In genomic region chr1:82160903-82161302, GRCh38 we compare ENCODE assay signal across 17 cellular contexts.
A peak's percentile ranks its signal among the peaks of the same experiment; 100 is the strongest.
DNase-seq lines count a peak whose midpoint lies in the region; ATAC-seq lines count a peak whose summit lies in the region.
"Had no signal": no experiment of that assay in that cellular context is flagged by ENCODE, and none has a peak within 500 bp of the region (broad histone marks: within the 10 kb centered on the region; RNA-seq: fewer than 3 reads in every experiment).

No MANE protein-coding gene starts in this region.

- H3K36me3 Mint-ChIP-seq in activated CD4-positive, alpha-beta T cell treated with anti-CD3 and anti-CD28 coated beads, Interleukin-2, amount 10 ng/mL, durations not matched to agents 7 days and 5 days (ENCODE audit: low read depth), result no peaks in the 10 kb centered on the region
- H3K36me3 Mint-ChIP-seq in activated T-helper 1 cell treated with anti-CD3 and anti-CD28 coated beads, Interleukin-12 subunit alpha, Interleukin-12 subunit beta, Interleukin-2, Interleukin-4 antibody, amounts not matched to agents 30 ng/mL and 10 ng/mL and 1 ng/mL, durations not matched to agents 14 hours and 24 hours and 36 hours (ENCODE audit: low read depth), result no peaks in the 10 kb centered on the region
- H3K36me3 Mint-ChIP-seq: CD8-positive, alpha-beta memory T cell had no signal

- H3K27me3 Mint-ChIP-seq in activated CD4-positive, alpha-beta T cell treated with anti-CD3 and anti-CD28 coated beads, Interleukin-2, amount 10 ng/mL, durations not matched to agents 7 days and 5 days, result no peaks in the 10 kb centered on the region
- H3K27me3 Mint-ChIP-seq in activated T-helper 1 cell treated with anti-CD3 and anti-CD28 coated beads, Interleukin-12 subunit alpha, Interleukin-12 subunit beta, Interleukin-2, Interleukin-4 antibody, amounts not matched to agents 30 ng/mL and 10 ng/mL and 1 ng/mL, durations not matched to agents 14 hours and 24 hours and 36 hours (ENCODE audit: insufficient read depth), result peaks cover 2% of the 10 kb centered on the region
- H3K27me3 Mint-ChIP-seq: B cell; CD8-positive, alpha-beta memory T cell had no signal

- H3K4me3 Mint-ChIP-seq in activated CD4-positive, alpha-beta T cell treated with anti-CD3 and anti-CD28 coated beads, Interleukin-2, amount 10 ng/mL, durations not matched to agents 7 days and 5 days, result no peak overlapping the region
- peak overlapping the region; percentile 43 for H3K4me3 Mint-ChIP-seq in activated T-helper 1 cell treated with anti-CD3 and anti-CD28 coated beads, Interleukin-12 subunit alpha, Interleukin-12 subunit beta, Interleukin-2, Interleukin-4 antibody, amounts not matched to agents 30 ng/mL and 10 ng/mL and 1 ng/mL, durations not matched to agents 14 hours and 24 hours and 36 hours
- H3K4me3 Mint-ChIP-seq: activated naive CD4-positive, alpha-beta T cell treated with anti-CD3 and anti-CD28 coated beads for 36 hours had no signal

- peak overlapping the region; percentile 90 for H3K27ac Mint-ChIP-seq in activated CD4-positive, alpha-beta T cell treated with anti-CD3 and anti-CD28 coated beads, Interleukin-2, amount 10 ng/mL, durations not matched to agents 7 days and 5 days
- peak overlapping the region; percentile 35 for H3K27ac Mint-ChIP-seq in activated T-helper 1 cell treated with anti-CD3 and anti-CD28 coated beads, Interleukin-12 subunit alpha, Interleukin-12 subunit beta, Interleukin-2, Interleukin-4 antibody, amounts not matched to agents 30 ng/mL and 10 ng/mL and 1 ng/mL, durations not matched to agents 14 hours and 24 hours and 36 hours
- H3K27ac Mint-ChIP-seq: activated naive CD4-positive, alpha-beta T cell treated with anti-CD3 and anti-CD28 coated beads for 36 hours; B cell had no signal

- no peak for DNase-seq in activated CD4-positive, alpha-beta T cell treated with anti-CD3 and anti-CD28 coated beads, Interleukin-2, amount 10 ng/mL, durations not matched to agents 7 days and 5 days
- no peak for DNase-seq in activated CD4-positive, alpha-beta T cell treated with anti-CD3 and anti-CD28 coated beads for 1 hour
- no peak for DNase-seq in activated T-helper 1 cell treated with anti-CD3 and anti-CD28 coated beads, Interleukin-12 subunit alpha, Interleukin-12 subunit beta, Interleukin-2, Interleukin-4 antibody, amounts not matched to agents 30 ng/mL and 10 ng/mL and 1 ng/mL, durations not matched to agents 14 hours and 24 hours and 36 hours (ENCODE audit: low spot score)
- DNase-seq in retina, result peak; percentile 23
- DNase-seq: activated CD4-positive, alpha-beta T cell treated with anti-CD3 and anti-CD28 coated beads for 4 hours; activated T-cell treated with anti-CD3 and anti-CD28 coated beads, Interleukin-2, amount 50 U/mL, for 4 hours; brain microvascular endothelial cell; CD8-positive, alpha-beta memory T cell; GM23248; left ventricle myocardium superior; stimulated activated CD8-positive, alpha-beta memory T cell treated with anti-CD3 and anti-CD28 coated beads, Interleukin-4, amount 100 ng/mL, for 48 hours had no signal

- peak; percentile 43 for ATAC-seq in HG03432 (IDR thresholded peaks at IDR 0.05; ENCODE audit: unreplicated experiment)
- ATAC-seq in GM19035 (IDR thresholded peaks at IDR 0.05; ENCODE audit: unreplicated experiment), result no peak
- no peak for ATAC-seq in HG03571 (IDR thresholded peaks at IDR 0.05; ENCODE audit: unreplicated experiment)
- no peak for ATAC-seq in GM21619 (IDR thresholded peaks at IDR 0.05; ENCODE audit: unreplicated experiment)
- ATAC-seq: activated T-cell treated with anti-CD3 and anti-CD28 coated beads, Interleukin-2, amount 50 U/mL, for 4 hours; left ventricle myocardium superior had no signal

- peaks cover 24% of the 10 kb centered on the region for H3K4me1 Mint-ChIP-seq in activated CD4-positive, alpha-beta T cell treated with anti-CD3 and anti-CD28 coated beads, Interleukin-2, amount 10 ng/mL, durations not matched to agents 7 days and 5 days
- peaks cover 27% of the 10 kb centered on the region for H3K4me1 Mint-ChIP-seq in activated T-helper 1 cell treated with anti-CD3 and anti-CD28 coated beads, Interleukin-12 subunit alpha, Interleukin-12 subunit beta, Interleukin-2, Interleukin-4 antibody, amounts not matched to agents 30 ng/mL and 10 ng/mL and 1 ng/mL, durations not matched to agents 14 hours and 24 hours and 36 hours (ENCODE audit: low read depth)

- intact Hi-C loops in activated T-helper 1 cell treated with anti-CD3 and anti-CD28 coated beads, Interleukin-12 subunit alpha, Interleukin-12 subunit beta, Interleukin-2, Interleukin-4 antibody, amounts not matched to agents 30 ng/mL and 10 ng/mL and 1 ng/mL, durations not matched to agents 14 hours and 24 hours and 36 hours (cut with micrococcal nuclease), result no loop called here

- H3K9me3 Mint-ChIP-seq in activated CD4-positive, alpha-beta T cell treated with anti-CD3 and anti-CD28 coated beads, Interleukin-2, amount 10 ng/mL, durations not matched to agents 7 days and 5 days, result no peaks in the 10 kb centered on the region
- no peaks in the 10 kb centered on the region for H3K9me3 Mint-ChIP-seq in activated T-helper 1 cell treated with anti-CD3 and anti-CD28 coated beads, Interleukin-12 subunit alpha, Interleukin-12 subunit beta, Interleukin-2, Interleukin-4 antibody, amounts not matched to agents 30 ng/mL and 10 ng/mL and 1 ng/mL, durations not matched to agents 14 hours and 24 hours and 36 hours
- H3K9me3 Mint-ChIP-seq: activated naive CD4-positive, alpha-beta T cell treated with anti-CD3 and anti-CD28 coated beads for 36 hours; activated T-cell treated with anti-CD3 and anti-CD28 coated beads, Interleukin-2, amount 50 U/mL, for 4 hours had no signal

- POLR2A ChIA-PET in activated CD4-positive, alpha-beta T cell treated with anti-CD3 and anti-CD28 coated beads, Interleukin-2, amount 10 ng/mL, durations not matched to agents 7 days and 5 days (lab: Charles Lee), result no interaction called here

- CTCF ChIA-PET in activated CD4-positive, alpha-beta T cell treated with anti-CD3 and anti-CD28 coated beads, Interleukin-2, amount 10 ng/mL, durations not matched to agents 7 days and 5 days (lab: Charles Lee), result no interaction called here
